In genomic region chr17:38457577-38458371, GRCh38 we compare ENCODE assay signal across 17 cellular contexts.
"Had no signal": no experiment of that assay in that cellular context is flagged by ENCODE, and none has a peak within 500 bp of the region (broad histone marks: within the 10 kb centered on the region; RNA-seq: fewer than 3 reads in every experiment).

No MANE protein-coding gene starts in this region.

- H3K27ac ChIP-seq: adrenal gland, body of pancreas, foreskin keratinocyte, lower lobe of right lung, neutrophil, VCaP had no signal

- H3K4me3 ChIP-seq: adrenal gland, body of pancreas, lower lobe of right lung had no signal

- H3K9me3 ChIP-seq: adrenal gland, body of pancreas, lower lobe of right lung, neutrophil had no signal

- DNase-seq: activated CD4-positive, alpha-beta memory T cell treated with anti-CD3 and anti-CD28 coated beads, Interleukin-2, amount 10 ng/mL, durations not matched to agents 7 days and 5 days; activated effector memory CD4-positive, alpha-beta T cell treated with Interleukin-2 at 50 U/mL for 16 hours; activated T-cell treated with anti-CD3 and anti-CD28 coated beads, Interleukin-2, amount 50 U/mL, for 4 hours; adrenal gland; body of pancreas; central memory CD4-positive, alpha-beta T cell; cortex of kidney; effector CD8-positive, alpha-beta T cell; foreskin keratinocyte; glutamatergic neuron; kidney glomerular epithelial cell; lower lobe of right lung; stimulated activated CD4-positive, alpha-beta T cell treated with anti-CD3 and anti-CD28 coated beads, Interleukin-4, amount 100 ng/mL, for 1 hour; stimulated activated naive CD4-positive, alpha-beta T cell; trophoblast cell had no signal

- H3K27me3 ChIP-seq: adrenal gland, foreskin keratinocyte had no signal

- ATAC-seq: activated T-cell treated with anti-CD3 and anti-CD28 coated beads, Interleukin-2, amount 50 U/mL, for 4 hours; body of pancreas; foreskin keratinocyte; lower lobe of right lung had no signal

- H3K4me1 ChIP-seq: body of pancreas had no signal

- H3K36me3 ChIP-seq: neutrophil had no signal
